Comparison of ENCODE assay signal across 11 cellular contexts in genomic region chr2:102094917-102095316, GRCh38. TPM values are rescaled to one million over a fixed set of nuclear protein-coding genes. Genes with fewer than 3 reads are reported as not detected.
DNase-seq lines count a peak whose midpoint lies in the region; ATAC-seq, FAIRE-seq and TF ChIP-seq lines count a peak whose summit lies in the region.
"Had no signal": no experiment of that assay in that cellular context is flagged by ENCODE, and none has a peak within 500 bp of the region (broad histone marks: within the 10 kb centered on the region; RNA-seq: fewer than 3 reads in every experiment).

No MANE protein-coding gene starts in this region.

- H3K36me3 Mint-ChIP-seq in activated T-helper 17 cell treated with anti-CD3 and anti-CD28 coated beads, Interleukin-2, amount 50 U/mL, for 72 hours (ENCODE audit: low read depth): peaks cover under 1% of the 10 kb centered on the region

- CTCF ChIA-PET in A549 (lab: Yijun Ruan, JAX): interaction anchor here (0.7 kb wide), 1 partner anchor 15 kb away, joined by 3 read pairs; no protein-coding TSS in a partner anchor

- peaks cover 9% of the 10 kb centered on the region for H3K9me3 Mint-ChIP-seq in activated T-helper 17 cell treated with anti-CD3 and anti-CD28 coated beads, Interleukin-2, amount 50 U/mL, for 72 hours

- peaks cover 5% of the 10 kb centered on the region for H3K4me1 Mint-ChIP-seq in activated T-helper 17 cell treated with anti-CD3 and anti-CD28 coated beads, Interleukin-2, amount 50 U/mL, for 72 hours

- no peak overlapping the region for H3K27ac Mint-ChIP-seq in activated T-helper 17 cell treated with anti-CD3 and anti-CD28 coated beads, Interleukin-2, amount 50 U/mL, for 72 hours
- H3K27ac Mint-ChIP-seq: nephron had no signal

- peak in 1 of 2 experiments; percentile 40; a peak in 2 of 5 replicates for TF ChIP-seq EP300 in A549 (IDR thresholded peaks at IDR 0.05)

- TF ChIP-seq CTCF in A549 (IDR thresholded peaks at IDR 0.05): no peak

- no peak for TF ChIP-seq RAD21 in A549 (conservative IDR thresholded peaks at IDR 0.05 in 1 of 2, IDR thresholded peaks at IDR 0.05 in 1 of 2)

- H3K27ac ChIP-seq in A549: peak overlapping the region; percentile 60 to 71
- H3K27ac ChIP-seq: stomach had no signal

- peak overlapping the region; percentile 59 for H3K4me2 ChIP-seq in A549

- no peaks in the 10 kb centered on the region for H3K27me3 Mint-ChIP-seq in activated T-helper 17 cell treated with anti-CD3 and anti-CD28 coated beads, Interleukin-2, amount 50 U/mL, for 72 hours

- H3K9me3 ChIP-seq in A549: peaks cover 9% of the 10 kb centered on the region; the same call in 1 of the 3 replicates
- H3K9me3 ChIP-seq: stomach had no signal

- no peak overlapping the region for H3K4me3 ChIP-seq in A549
- H3K4me3 ChIP-seq: stomach had no signal

- peaks cover 36% of the 10 kb centered on the region for H3K4me1 ChIP-seq in A549

- POLR2A ChIA-PET in A549 (lab: Yijun Ruan, JAX): no interaction called here

- ATAC-seq in A549 (peak; percentile 81 to 95), left lobe of liver (peak; percentile 91)
- peak; percentile 90 for ATAC-seq in activated T-helper 17 cell treated with anti-CD3 and anti-CD28 coated beads, Interleukin-2, amount 50 U/mL, for 72 hours (replicated peaks)

- peak; percentile 51 for FAIRE-seq in A549 (lab: Jason Lieb, UNC)

- no peak overlapping the region for H3K4me3 Mint-ChIP-seq in activated T-helper 17 cell treated with anti-CD3 and anti-CD28 coated beads, Interleukin-2, amount 50 U/mL, for 72 hours
- H3K4me3 Mint-ChIP-seq: nephron had no signal

- DNase-seq in A549 (ENCODE audit: low read depth in 1 of 2, low spot score in 1 of 2) (peak in 1 of 2 experiments; percentile 73), H4 (ENCODE audit: low spot score) (peak; percentile 76), left lobe of liver (ENCODE audit: low spot score) (no peak), retina (no peak), cerebellar cortex (ENCODE audit: low spot score) (no peak), NCI-H510A (lab: John Stamatoyannopoulos, UW) (no peak), NCI-H82 treated with DMSO at 0.1 percent for 48 hours (lab: John Stamatoyannopoulos, UW; ENCODE audit: unreplicated experiment) (no peak)
- DNase-seq: NCI-H1092 treated with DMSO at 0.1 percent for 48 hours, stomach had no signal

- no peak for TF ChIP-seq POLR2A in A549 (IDR thresholded peaks at IDR 0.05; ENCODE audit: low read length)

- 54% methylated on average over 4 of the region's 4 CpGs for WGBS in A549 (ENCODE audit: missing lambda C conversion rate)

TF ChIP-seq in A549, 52 proteins besides CTCF, POLR2A, EP300 and RAD21:
- TF ChIP-seq FOXS1 (CRISPR knock-in tag; IDR thresholded peaks at IDR 0.05) (no peak), RFX5 (IDR thresholded peaks at IDR 0.05) (no peak), CBX2 (IDR thresholded peaks at IDR 0.05; ENCODE audit: borderline replicate concordance, low read depth) (no peak), TP53 (CRISPR knock-in tag; IDR thresholded peaks at IDR 0.05) (no peak), FOSL2 (IDR thresholded peaks at IDR 0.05) (peak; percentile 39; the same call in 1 of the 2 replicates), FOSL2 (CRISPR knock-in tag; IDR thresholded peaks at IDR 0.05) (peak; percentile 86), KDM5A (IDR thresholded peaks at IDR 0.05) (no peak), REST (IDR thresholded peaks at IDR 0.05) (no peak), CEBPB (IDR thresholded peaks at IDR 0.05) (peak; percentile 84 to 87), PBX3 (IDR thresholded peaks at IDR 0.05) (no peak), NFE2L2 (conservative IDR thresholded peaks at IDR 0.05; ENCODE audit: low read length) (0 out of 2 replicates have a peak, but pooled peaks have one; percentile 40), HES2 (IDR thresholded peaks at IDR 0.05) (peak; percentile 80), HOXA7 (CRISPR knock-in tag; IDR thresholded peaks at IDR 0.05) (no peak), JUN (IDR thresholded peaks at IDR 0.05) (0 out of 5 replicates have a peak, but pooled peaks have one; percentile 23 to 26), MAFK (IDR thresholded peaks at IDR 0.05; ENCODE audit: partially characterized antibody) (peak; percentile 48), NPAS2 (CRISPR knock-in tag; IDR thresholded peaks at IDR 0.05; ENCODE audit: borderline replicate concordance) (no peak), KDM1A (IDR thresholded peaks at IDR 0.05; ENCODE audit: low read depth) (no peak), EHMT2 (IDR thresholded peaks at IDR 0.05; ENCODE audit: low read depth) (no peak), RNF2 (IDR thresholded peaks at IDR 0.05; ENCODE audit: borderline replicate concordance, low read depth) (no peak), MYC (IDR thresholded peaks at IDR 0.05; ENCODE audit: borderline replicate concordance, low read length) (no peak)
TF ChIP-seq in A549: peak in this region for 6.

RNA-seq across cellular contexts. Expression of gene IL1R1, which starts 47.6 kb away (rescaled TPM):
- polyA plus RNA-seq in A549 (2011; rRNA removed): 34.7 and 38.0 TPM in 2 replicates
- polyA plus RNA-seq in A549 (2012; cell fraction: cytosol; rRNA removed): 11.8 and 16.3 TPM in 2 replicates
- 8.9 and 11.5 TPM in 2 replicates for polyA plus RNA-seq in A549 (2012; cell fraction: nucleus; rRNA removed)
- 25.3 to 35.9 TPM (median 32.5 TPM) in 3 replicates for polyA plus RNA-seq in A549 (2017; fragmentation: RNase III; extraction: RNeasy Plus Mini Kit Qiagen cat#74134 plus additional on column Dnase treatment)
- polyA minus RNA-seq in A549 (2011; rRNA and poly(A)+ RNA removed): 16.1 and 16.2 TPM in 2 replicates
- total RNA-seq in H4 (2014; rRNA removed; shearing (Covaris generic)): 7.9 and 8.0 TPM in 2 replicates
- 10 to 100 TPM; 41.7 to 68.1 TPM for total RNA-seq in activated T-helper 17 cell treated with anti-CD3 and anti-CD28 coated beads, Interleukin-2, amount 50 U/mL, for 72 hours
- 39.0 TPM for total RNA-seq in left lobe of liver
